14 cellular contexts compared by ENCODE assay signal in the genomic region with DNA sequence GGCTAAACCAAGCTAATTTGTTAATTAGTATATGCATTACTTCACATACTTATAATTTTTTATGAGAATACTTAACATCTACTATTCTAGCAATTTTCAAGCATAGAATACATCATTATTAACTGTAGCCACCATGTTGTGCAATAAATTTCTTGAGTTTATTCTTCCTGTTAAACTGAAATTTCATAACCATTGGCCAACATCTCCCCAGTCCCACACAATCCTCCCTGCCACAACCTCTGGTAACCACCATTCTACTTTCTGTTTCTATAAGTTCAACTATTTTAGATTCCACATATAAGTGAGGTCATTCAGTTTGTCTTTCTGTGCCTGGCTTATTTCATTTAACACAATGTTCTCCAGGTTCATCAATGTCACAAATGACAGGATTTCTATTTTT.
"Had no signal": no experiment of that assay in that cellular context is flagged by ENCODE, and none has a peak within 500 bp of the region (broad histone marks: within the 10 kb centered on the region; RNA-seq: fewer than 3 reads in every experiment).

No MANE protein-coding gene starts in this region.

- H3K4me3 Mint-ChIP-seq: activated naive CD4-positive, alpha-beta T cell treated with anti-CD3 and anti-CD28 coated beads, Interleukin-2, amount 50 U/mL, for 24 hours; stimulated activated effector memory CD8-positive, alpha-beta T cell treated with anti-CD3 and anti-CD28 coated beads, Interleukin-12 subunit alpha, Interleukin-12 subunit beta, amount 100 ng/mL, for 72 hours had no signal

- H3K27ac ChIP-seq: breast epithelium, sigmoid colon, thoracic aorta had no signal

- H3K4me1 ChIP-seq: breast epithelium, sigmoid colon had no signal

- H3K4me1 Mint-ChIP-seq: activated naive CD4-positive, alpha-beta T cell treated with anti-CD3 and anti-CD28 coated beads, Interleukin-2, amount 50 U/mL, for 24 hours; stimulated activated effector memory CD8-positive, alpha-beta T cell treated with anti-CD3 and anti-CD28 coated beads, Interleukin-12 subunit alpha, Interleukin-12 subunit beta, amount 100 ng/mL, for 72 hours had no signal

- H3K4me3 ChIP-seq: breast epithelium, sigmoid colon, thoracic aorta had no signal

- H3K27ac Mint-ChIP-seq: activated naive CD4-positive, alpha-beta T cell treated with anti-CD3 and anti-CD28 coated beads, Interleukin-2, amount 50 U/mL, for 24 hours; stimulated activated effector memory CD8-positive, alpha-beta T cell treated with anti-CD3 and anti-CD28 coated beads, Interleukin-12 subunit alpha, Interleukin-12 subunit beta, amount 100 ng/mL, for 72 hours had no signal

- DNase-seq: activated CD4-positive, alpha-beta T cell treated with anti-CD3 and anti-CD28 coated beads, Interleukin-2, amount 50 U/mL, for 4 hours; activated gamma-delta T cell; cortex of kidney; erythroblast; head of caudate nucleus; kidney; occipital lobe; posterior cingulate gyrus; sigmoid colon; stimulated activated CD4-positive, alpha-beta T cell treated with anti-CD3 and anti-CD28 coated beads, Interleukin-4, amount 100 ng/mL, for 24 hours had no signal

- H3K27me3 ChIP-seq: breast epithelium, sigmoid colon had no signal

- H3K36me3 Mint-ChIP-seq: activated naive CD4-positive, alpha-beta T cell treated with anti-CD3 and anti-CD28 coated beads, Interleukin-2, amount 50 U/mL, for 24 hours; stimulated activated effector memory CD8-positive, alpha-beta T cell treated with anti-CD3 and anti-CD28 coated beads, Interleukin-12 subunit alpha, Interleukin-12 subunit beta, amount 100 ng/mL, for 72 hours had no signal

- H3K36me3 ChIP-seq: breast epithelium, sigmoid colon, thoracic aorta had no signal

- H3K27me3 Mint-ChIP-seq: activated naive CD4-positive, alpha-beta T cell treated with anti-CD3 and anti-CD28 coated beads, Interleukin-2, amount 50 U/mL, for 24 hours had no signal

- H3K9me3 ChIP-seq: breast epithelium, sigmoid colon, thoracic aorta had no signal

- H3K9me3 Mint-ChIP-seq: activated naive CD4-positive, alpha-beta T cell treated with anti-CD3 and anti-CD28 coated beads, Interleukin-2, amount 50 U/mL, for 24 hours had no signal
